Comparison of ENCODE assay signal across 1 cellular context in genomic region chr17:77140878-77141767, GRCh38.
TF ChIP-seq lines count a peak whose summit lies in the region.

SEC14L1 (plus strand) TSS chr17:77140969; CDS start chr17:77143597, 2,628 bp downstream.

TF ChIP-seq in K562, 482 proteins besides CTCF, POLR2A, EP300 and RAD21 (continued from another document and continues in another):
- peak; percentile 89 for TF ChIP-seq VEZF1 (CRISPR knock-in tag; IDR thresholded peaks at IDR 0.05)
- TF ChIP-seq ZNF586 (CRISPR knock-in tag; conservative IDR thresholded peaks at IDR 0.05): no peak
- no peak for TF ChIP-seq ZBED1 (IDR thresholded peaks at IDR 0.05)
- no peak for TF ChIP-seq NCOR1 (IDR thresholded peaks at IDR 0.05)
- TF ChIP-seq TAL1 (IDR thresholded peaks at IDR 0.05): no peak
- TF ChIP-seq ZBTB11 (CRISPR knock-in tag; IDR thresholded peaks at IDR 0.05): peak in 1 of 3 experiments; percentile 39; a peak in 2 of 6 replicates
- TF ChIP-seq, protein P1, sequence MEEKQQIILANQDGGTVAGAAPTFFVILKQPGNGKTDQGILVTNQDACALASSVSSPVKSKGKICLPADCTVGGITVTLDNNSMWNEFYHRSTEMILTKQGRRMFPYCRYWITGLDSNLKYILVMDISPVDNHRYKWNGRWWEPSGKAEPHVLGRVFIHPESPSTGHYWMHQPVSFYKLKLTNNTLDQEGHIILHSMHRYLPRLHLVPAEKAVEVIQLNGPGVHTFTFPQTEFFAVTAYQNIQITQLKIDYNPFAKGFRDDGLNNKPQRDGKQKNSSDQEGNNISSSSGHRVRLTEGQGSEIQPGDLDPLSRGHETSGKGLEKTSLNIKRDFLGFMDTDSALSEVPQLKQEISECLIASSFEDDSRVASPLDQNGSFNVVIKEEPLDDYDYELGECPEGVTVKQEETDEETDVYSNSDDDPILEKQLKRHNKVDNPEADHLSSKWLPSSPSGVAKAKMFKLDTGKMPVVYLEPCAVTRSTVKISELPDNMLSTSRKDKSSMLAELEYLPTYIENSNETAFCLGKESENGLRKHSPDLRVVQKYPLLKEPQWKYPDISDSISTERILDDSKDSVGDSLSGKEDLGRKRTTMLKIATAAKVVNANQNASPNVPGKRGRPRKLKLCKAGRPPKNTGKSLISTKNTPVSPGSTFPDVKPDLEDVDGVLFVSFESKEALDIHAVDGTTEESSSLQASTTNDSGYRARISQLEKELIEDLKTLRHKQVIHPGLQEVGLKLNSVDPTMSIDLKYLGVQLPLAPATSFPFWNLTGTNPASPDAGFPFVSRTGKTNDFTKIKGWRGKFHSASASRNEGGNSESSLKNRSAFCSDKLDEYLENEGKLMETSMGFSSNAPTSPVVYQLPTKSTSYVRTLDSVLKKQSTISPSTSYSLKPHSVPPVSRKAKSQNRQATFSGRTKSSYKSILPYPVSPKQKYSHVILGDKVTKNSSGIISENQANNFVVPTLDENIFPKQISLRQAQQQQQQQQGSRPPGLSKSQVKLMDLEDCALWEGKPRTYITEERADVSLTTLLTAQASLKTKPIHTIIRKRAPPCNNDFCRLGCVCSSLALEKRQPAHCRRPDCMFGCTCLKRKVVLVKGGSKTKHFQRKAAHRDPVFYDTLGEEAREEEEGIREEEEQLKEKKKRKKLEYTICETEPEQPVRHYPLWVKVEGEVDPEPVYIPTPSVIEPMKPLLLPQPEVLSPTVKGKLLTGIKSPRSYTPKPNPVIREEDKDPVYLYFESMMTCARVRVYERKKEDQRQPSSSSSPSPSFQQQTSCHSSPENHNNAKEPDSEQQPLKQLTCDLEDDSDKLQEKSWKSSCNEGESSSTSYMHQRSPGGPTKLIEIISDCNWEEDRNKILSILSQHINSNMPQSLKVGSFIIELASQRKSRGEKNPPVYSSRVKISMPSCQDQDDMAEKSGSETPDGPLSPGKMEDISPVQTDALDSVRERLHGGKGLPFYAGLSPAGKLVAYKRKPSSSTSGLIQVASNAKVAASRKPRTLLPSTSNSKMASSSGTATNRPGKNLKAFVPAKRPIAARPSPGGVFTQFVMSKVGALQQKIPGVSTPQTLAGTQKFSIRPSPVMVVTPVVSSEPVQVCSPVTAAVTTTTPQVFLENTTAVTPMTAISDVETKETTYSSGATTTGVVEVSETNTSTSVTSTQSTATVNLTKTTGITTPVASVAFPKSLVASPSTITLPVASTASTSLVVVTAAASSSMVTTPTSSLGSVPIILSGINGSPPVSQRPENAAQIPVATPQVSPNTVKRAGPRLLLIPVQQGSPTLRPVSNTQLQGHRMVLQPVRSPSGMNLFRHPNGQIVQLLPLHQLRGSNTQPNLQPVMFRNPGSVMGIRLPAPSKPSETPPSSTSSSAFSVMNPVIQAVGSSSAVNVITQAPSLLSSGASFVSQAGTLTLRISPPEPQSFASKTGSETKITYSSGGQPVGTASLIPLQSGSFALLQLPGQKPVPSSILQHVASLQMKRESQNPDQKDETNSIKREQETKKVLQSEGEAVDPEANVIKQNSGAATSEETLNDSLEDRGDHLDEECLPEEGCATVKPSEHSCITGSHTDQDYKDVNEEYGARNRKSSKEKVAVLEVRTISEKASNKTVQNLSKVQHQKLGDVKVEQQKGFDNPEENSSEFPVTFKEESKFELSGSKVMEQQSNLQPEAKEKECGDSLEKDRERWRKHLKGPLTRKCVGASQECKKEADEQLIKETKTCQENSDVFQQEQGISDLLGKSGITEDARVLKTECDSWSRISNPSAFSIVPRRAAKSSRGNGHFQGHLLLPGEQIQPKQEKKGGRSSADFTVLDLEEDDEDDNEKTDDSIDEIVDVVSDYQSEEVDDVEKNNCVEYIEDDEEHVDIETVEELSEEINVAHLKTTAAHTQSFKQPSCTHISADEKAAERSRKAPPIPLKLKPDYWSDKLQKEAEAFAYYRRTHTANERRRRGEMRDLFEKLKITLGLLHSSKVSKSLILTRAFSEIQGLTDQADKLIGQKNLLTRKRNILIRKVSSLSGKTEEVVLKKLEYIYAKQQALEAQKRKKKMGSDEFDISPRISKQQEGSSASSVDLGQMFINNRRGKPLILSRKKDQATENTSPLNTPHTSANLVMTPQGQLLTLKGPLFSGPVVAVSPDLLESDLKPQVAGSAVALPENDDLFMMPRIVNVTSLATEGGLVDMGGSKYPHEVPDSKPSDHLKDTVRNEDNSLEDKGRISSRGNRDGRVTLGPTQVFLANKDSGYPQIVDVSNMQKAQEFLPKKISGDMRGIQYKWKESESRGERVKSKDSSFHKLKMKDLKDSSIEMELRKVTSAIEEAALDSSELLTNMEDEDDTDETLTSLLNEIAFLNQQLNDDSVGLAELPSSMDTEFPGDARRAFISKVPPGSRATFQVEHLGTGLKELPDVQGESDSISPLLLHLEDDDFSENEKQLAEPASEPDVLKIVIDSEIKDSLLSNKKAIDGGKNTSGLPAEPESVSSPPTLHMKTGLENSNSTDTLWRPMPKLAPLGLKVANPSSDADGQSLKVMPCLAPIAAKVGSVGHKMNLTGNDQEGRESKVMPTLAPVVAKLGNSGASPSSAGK (IDR thresholded peaks at IDR 0.05): no peak
- no peak for TF ChIP-seq ZC3H4 (CRISPR knock-in tag; IDR thresholded peaks at IDR 0.05; ENCODE audit: borderline replicate concordance)
- TF ChIP-seq EP400 (IDR thresholded peaks at IDR 0.05): no peak
- peak; percentile 47 for TF ChIP-seq PCBP1 (IDR thresholded peaks at IDR 0.05; ENCODE audit: low read depth, low read length, poor library complexity, severe bottlenecking)
- TF ChIP-seq, protein P2, sequence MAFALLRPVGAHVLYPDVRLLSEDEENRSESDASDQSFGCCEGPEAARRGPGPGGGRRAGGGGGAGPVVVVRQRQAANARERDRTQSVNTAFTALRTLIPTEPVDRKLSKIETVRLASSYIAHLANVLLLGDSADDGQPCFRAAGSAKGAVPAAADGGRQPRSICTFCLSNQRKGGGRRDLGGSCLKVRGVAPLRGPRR (CRISPR knock-in tag; IDR thresholded peaks at IDR 0.05): no peak
- TF ChIP-seq XRCC5 (IDR thresholded peaks at IDR 0.05; ENCODE audit: low read depth, low read length): no peak
- 0 out of 2 replicates have a peak, but pooled peaks have one; percentile 20 for TF ChIP-seq ETV1 (tag; conservative IDR thresholded peaks at IDR 0.05; ENCODE audit: low read depth)
- no peak for TF ChIP-seq FOS (IDR thresholded peaks at IDR 0.05; ENCODE audit: extremely low read depth, insufficient read length)
- no peak for TF ChIP-seq YBX1 (IDR thresholded peaks at IDR 0.05)
- no peak for TF ChIP-seq TFAM (CRISPR knock-in tag; conservative IDR thresholded peaks at IDR 0.05)
- no peak for TF ChIP-seq CBX2 (IDR thresholded peaks at IDR 0.05; ENCODE audit: insufficient read depth, low read length, poor library complexity, severe bottlenecking)
- TF ChIP-seq TEAD2 (tag; IDR thresholded peaks at IDR 0.05): no peak
- TF ChIP-seq PHF21A (IDR thresholded peaks at IDR 0.05; ENCODE audit: borderline replicate concordance, low read depth): no peak
- TF ChIP-seq ZNF280A (IDR thresholded peaks at IDR 0.05; ENCODE audit: low read depth, partially characterized antibody): no peak
- no peak for TF ChIP-seq CBFB (CRISPR knock-in tag; IDR thresholded peaks at IDR 0.05)
- TF ChIP-seq HINFP (tag; conservative IDR thresholded peaks at IDR 0.05; ENCODE audit: low read depth): no peak
- TF ChIP-seq, protein P3, sequence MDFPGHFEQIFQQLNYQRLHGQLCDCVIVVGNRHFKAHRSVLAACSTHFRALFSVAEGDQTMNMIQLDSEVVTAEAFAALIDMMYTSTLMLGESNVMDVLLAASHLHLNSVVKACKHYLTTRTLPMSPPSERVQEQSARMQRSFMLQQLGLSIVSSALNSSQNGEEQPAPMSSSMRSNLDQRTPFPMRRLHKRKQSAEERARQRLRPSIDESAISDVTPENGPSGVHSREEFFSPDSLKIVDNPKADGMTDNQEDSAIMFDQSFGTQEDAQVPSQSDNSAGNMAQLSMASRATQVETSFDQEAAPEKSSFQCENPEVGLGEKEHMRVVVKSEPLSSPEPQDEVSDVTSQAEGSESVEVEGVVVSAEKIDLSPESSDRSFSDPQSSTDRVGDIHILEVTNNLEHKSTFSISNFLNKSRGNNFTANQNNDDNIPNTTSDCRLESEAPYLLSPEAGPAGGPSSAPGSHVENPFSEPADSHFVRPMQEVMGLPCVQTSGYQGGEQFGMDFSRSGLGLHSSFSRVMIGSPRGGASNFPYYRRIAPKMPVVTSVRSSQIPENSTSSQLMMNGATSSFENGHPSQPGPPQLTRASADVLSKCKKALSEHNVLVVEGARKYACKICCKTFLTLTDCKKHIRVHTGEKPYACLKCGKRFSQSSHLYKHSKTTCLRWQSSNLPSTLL (IDR thresholded peaks at IDR 0.05): no peak
- peak in 1 of 2 experiments; percentile 85; a peak in 2 of 4 replicates for TF ChIP-seq ZNF639 (CRISPR knock-in tag; conservative IDR thresholded peaks at IDR 0.05 in 1 of 2, IDR thresholded peaks at IDR 0.05 in 1 of 2)
- no peak for TF ChIP-seq THAP7 (CRISPR knock-in tag; IDR thresholded peaks at IDR 0.05)
- peak; percentile 36; the same call in 1 of the 2 replicates for TF ChIP-seq ETS1 (conservative IDR thresholded peaks at IDR 0.05; ENCODE audit: control insufficient read depth, low read depth, low read length)
